17 cellular contexts compared by ENCODE assay signal in genomic region chr1:96541491-96541890, GRCh38.
DNase-seq lines count a peak whose midpoint lies in the region; ATAC-seq and TF ChIP-seq lines count a peak whose summit lies in the region.
"Had no signal": no experiment of that assay in that cellular context is flagged by ENCODE, and none has a peak within 500 bp of the region (broad histone marks: within the 10 kb centered on the region; RNA-seq: fewer than 3 reads in every experiment).

No MANE protein-coding gene starts in this region.

- H3K4me1 ChIP-seq in adipocyte (ENCODE audit: control insufficient read depth, insufficient read depth, low read length) (peaks cover 27% of the 10 kb centered on the region), rectal smooth muscle tissue (ENCODE audit: control insufficient read depth, insufficient read depth, low read length) (peaks cover 22% of the 10 kb centered on the region)
- H3K4me1 ChIP-seq: A549; BLaER1 treated with 17β-estradiol and CSF1 and Interleukin-3, amounts not matched to agents 10 nM and 100 nM; Caco-2 had no signal

- no peak for TF ChIP-seq CTCF in nephron progenitor cell (IDR thresholded peaks at IDR 0.05)

- H3K36me3 Mint-ChIP-seq in nephron progenitor cell (ENCODE audit: low read depth): no peaks in the 10 kb centered on the region
- H3K36me3 Mint-ChIP-seq: CD8-positive, alpha-beta T cell had no signal

- peak overlapping the region; percentile 33 for H3K27ac ChIP-seq in rectal smooth muscle tissue (ENCODE audit: low read depth, low read length)
- H3K27ac ChIP-seq: 22Rv1; A549; BLaER1 treated with 17β-estradiol and CSF1 and Interleukin-3, amounts not matched to agents 10 nM and 100 nM; C4-2B had no signal

- no peaks in the 10 kb centered on the region for H3K9me3 Mint-ChIP-seq in nephron progenitor cell
- H3K9me3 Mint-ChIP-seq: CD4-positive, alpha-beta T cell; CD8-positive, alpha-beta T cell had no signal

- H3K9ac ChIP-seq in adipocyte (ENCODE audit: low read length) (no peak overlapping the region), rectal smooth muscle tissue (ENCODE audit: low read length) (no peak overlapping the region)
- H3K9ac ChIP-seq: BLaER1 treated with 17β-estradiol and CSF1 and Interleukin-3, amounts not matched to agents 10 nM and 100 nM had no signal

- H3K27ac Mint-ChIP-seq in nephron progenitor cell: peak overlapping the region; percentile 30
- H3K27ac Mint-ChIP-seq: B cell; CD4-positive, alpha-beta T cell; CD8-positive, alpha-beta T cell had no signal

- H3K4me3 ChIP-seq in adipocyte (ENCODE audit: low read length) (no peak overlapping the region), rectal smooth muscle tissue (ENCODE audit: low read length) (no peak overlapping the region)
- H3K4me3 ChIP-seq: A549; BLaER1 treated with 17β-estradiol and CSF1 and Interleukin-3, amounts not matched to agents 10 nM and 100 nM had no signal

- H3K36me3 ChIP-seq in adipocyte (ENCODE audit: control insufficient read depth, insufficient read depth, low read length, severe bottlenecking) (no peaks in the 10 kb centered on the region), rectal smooth muscle tissue (ENCODE audit: control insufficient read depth, insufficient read depth, low read length) (no peaks in the 10 kb centered on the region)
- H3K36me3 ChIP-seq: BLaER1 treated with 17β-estradiol and CSF1 and Interleukin-3, amounts not matched to agents 10 nM and 100 nM had no signal

- DNase-seq in adipocyte (ENCODE audit: low read depth): peak; percentile 17
- DNase-seq in nephron progenitor cell: no peak
- DNase-seq in NCI-H1417 (lab: John Stamatoyannopoulos, UW): no peak
- DNase-seq: AML-193; Caco-2; Calu3; CD4-positive, alpha-beta T cell; CD8-positive, alpha-beta T cell; DMS79 treated with DMSO at 0.1 percent for 48 hours; GF-D8 had no signal

- peaks cover 31% of the 10 kb centered on the region for H3K4me1 Mint-ChIP-seq in nephron progenitor cell
- H3K4me1 Mint-ChIP-seq: B cell had no signal

- no peak overlapping the region for H3K4me3 Mint-ChIP-seq in nephron progenitor cell
- H3K4me3 Mint-ChIP-seq: B cell; CD4-positive, alpha-beta T cell; CD8-positive, alpha-beta T cell had no signal

- H3K9me3 ChIP-seq in adipocyte (ENCODE audit: control insufficient read depth, low read length): no peaks in the 10 kb centered on the region
- H3K9me3 ChIP-seq: A549; BLaER1 treated with 17β-estradiol and CSF1 and Interleukin-3, amounts not matched to agents 10 nM and 100 nM; Caco-2 had no signal

- H3K27me3 ChIP-seq in adipocyte (replicated peaks; ENCODE audit: control insufficient read depth, insufficient read depth, low read length) (no peaks in the 10 kb centered on the region), rectal smooth muscle tissue (ENCODE audit: control insufficient read depth, insufficient read depth, low read length) (no peaks in the 10 kb centered on the region)
- H3K27me3 ChIP-seq: BLaER1 treated with 17β-estradiol and CSF1 and Interleukin-3, amounts not matched to agents 10 nM and 100 nM had no signal

- no peaks in the 10 kb centered on the region for H3K27me3 Mint-ChIP-seq in nephron progenitor cell (ENCODE audit: low read depth, poor library complexity)
- H3K27me3 Mint-ChIP-seq: B cell; CD4-positive, alpha-beta T cell had no signal

- ATAC-seq in HG03039 (IDR thresholded peaks at IDR 0.05; ENCODE audit: unreplicated experiment): no peak
- ATAC-seq: A549; CD8-positive, alpha-beta T cell had no signal
